In the genomic region with DNA sequence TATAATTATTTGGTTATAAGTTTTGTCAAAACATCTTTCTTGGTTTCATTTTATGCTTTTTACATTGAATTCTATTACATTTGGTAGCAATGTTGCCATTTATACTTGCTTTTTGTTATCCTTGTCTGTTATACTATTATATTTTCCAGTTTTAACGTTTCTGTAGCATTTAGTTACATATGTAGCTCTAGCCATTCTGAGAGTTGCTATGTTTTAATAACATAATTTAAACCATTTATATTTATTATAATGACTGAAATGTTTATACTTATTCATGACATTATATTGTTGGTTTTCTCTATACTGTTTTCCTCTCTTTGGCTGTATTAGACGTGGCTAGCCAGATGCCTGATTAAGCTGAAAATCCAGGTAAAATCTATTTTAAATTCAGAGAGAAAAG, we compare ENCODE assay signal across 21 cellular contexts.
"Had no signal": no experiment of that assay in that cellular context is flagged by ENCODE, and none has a peak within 500 bp of the region (broad histone marks: within the 10 kb centered on the region; RNA-seq: fewer than 3 reads in every experiment).

No MANE protein-coding gene starts in this region.

- H3K9me3 ChIP-seq: colonic mucosa had no signal

- DNase-seq: colonic mucosa; cortex of kidney; effector CD8-positive, alpha-beta T cell; effector memory CD8-positive, alpha-beta T cell; endodermal cell; foreskin keratinocyte; heart left ventricle; hypothalamus; immature natural killer cell; left cardiac atrium; left lung; left ventricle myocardium superior; lower lobe of right lung; mesendoderm; midbrain; naive thymus-derived CD4-positive, alpha-beta T cell had no signal

- H3K36me3 ChIP-seq: colonic mucosa, esophagus muscularis mucosa, gastroesophageal sphincter, heart left ventricle, left lung, lower lobe of right lung had no signal

- H3K4me2 ChIP-seq: hepatocyte had no signal

- H3K27ac ChIP-seq: colonic mucosa, esophagus muscularis mucosa, foreskin keratinocyte, gastroesophageal sphincter, heart left ventricle, hepatocyte, left lung, lower lobe of right lung had no signal

- H2AFZ ChIP-seq: hepatocyte had no signal

- H3K4me1 ChIP-seq: colonic mucosa, esophagus muscularis mucosa, foreskin keratinocyte, gastroesophageal sphincter, heart left ventricle, left lung, lower lobe of right lung had no signal

- H3K27me3 ChIP-seq: colonic mucosa, esophagus muscularis mucosa, foreskin keratinocyte, gastroesophageal sphincter, heart left ventricle, hepatocyte, left lung had no signal

- ATAC-seq: effector memory CD8-positive, alpha-beta T cell; foreskin keratinocyte; gastroesophageal sphincter; heart left ventricle; left cardiac atrium; left lung; left ventricle myocardium superior; lower lobe of right lung; naive thymus-derived CD4-positive, alpha-beta T cell had no signal

- FAIRE-seq: endothelial cell of umbilical vein, keratinocyte had no signal

- H3K79me2 ChIP-seq: hepatocyte had no signal

- H3K4me3 ChIP-seq: colonic mucosa, esophagus muscularis mucosa, gastroesophageal sphincter, heart left ventricle, hepatocyte, left lung, lower lobe of right lung had no signal
